9 cellular contexts compared by ENCODE assay signal in the genomic region with DNA sequence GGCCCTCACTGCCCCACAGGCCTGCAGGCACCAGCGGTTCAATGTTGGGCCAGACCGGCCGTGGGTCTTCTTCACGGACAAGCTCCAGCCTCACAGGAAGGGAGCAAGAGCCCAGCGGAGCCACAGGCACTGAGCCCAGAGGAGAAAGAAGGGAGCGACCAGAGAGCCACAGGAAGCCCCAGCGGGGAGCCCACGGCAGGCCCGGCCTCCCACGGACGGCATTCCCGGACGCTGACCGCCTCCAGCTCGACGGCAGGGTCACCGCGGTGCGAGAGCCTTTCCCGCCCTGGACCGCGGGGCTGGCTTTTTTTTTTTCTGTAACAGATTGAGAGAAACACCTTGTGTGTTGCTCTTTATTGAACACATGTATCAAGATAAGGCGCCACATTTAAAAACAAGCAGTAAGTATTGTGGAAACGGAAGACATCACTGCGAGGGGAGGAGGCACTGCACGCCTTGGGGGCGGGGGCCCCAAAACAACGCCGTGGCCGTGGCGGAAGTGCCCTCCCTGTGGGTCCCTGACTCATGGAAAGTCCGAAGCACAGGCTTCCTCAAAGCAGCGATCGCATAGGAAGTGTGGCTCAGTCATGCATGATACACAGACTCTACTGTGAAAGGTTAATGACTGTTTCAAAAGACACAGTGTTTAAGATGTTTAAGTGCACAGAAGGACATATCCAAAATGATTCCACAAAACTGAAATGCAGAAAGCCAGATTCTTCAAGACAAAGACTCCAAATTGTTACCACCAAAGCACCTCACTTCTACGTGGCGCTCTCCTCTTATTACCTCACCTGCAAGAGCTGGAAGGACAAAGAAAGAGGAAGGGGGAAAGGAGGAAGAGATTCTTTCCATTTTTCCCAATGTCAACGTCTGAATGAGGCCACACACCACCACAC. TPM values are rescaled to one million over a fixed set of nuclear protein-coding genes. Genes with fewer than 3 reads are reported as not detected.
A peak's percentile ranks its signal among the peaks of the same experiment; 100 is the strongest.
DNase-seq lines count a peak whose midpoint lies in the region; ATAC-seq lines count a peak whose summit lies in the region.
"Had no signal": no experiment of that assay in that cellular context is flagged by ENCODE, and none has a peak within 500 bp of the region (broad histone marks: within the 10 kb centered on the region; RNA-seq: fewer than 3 reads in every experiment).

No MANE protein-coding gene starts in this region.

- H3K4me1 Mint-ChIP-seq in activated naive CD4-positive, alpha-beta T cell treated with anti-CD3 and anti-CD28 coated beads, Interleukin-2, amount 50 U/mL, for 24 hours, result peaks cover 60% of the 10 kb centered on the region

- peaks cover 14% of the 10 kb centered on the region for H3K36me3 Mint-ChIP-seq in activated naive CD4-positive, alpha-beta T cell treated with anti-CD3 and anti-CD28 coated beads, Interleukin-2, amount 50 U/mL, for 24 hours

- H3K4me3 ChIP-seq in right cardiac atrium (ENCODE audit: low read length), result no peak overlapping the region

- peak overlapping the region; percentile 93 for H3K27ac Mint-ChIP-seq in activated naive CD4-positive, alpha-beta T cell treated with anti-CD3 and anti-CD28 coated beads, Interleukin-2, amount 50 U/mL, for 24 hours

- peaks cover 16% of the 10 kb centered on the region for H3K4me1 ChIP-seq in right cardiac atrium (ENCODE audit: control insufficient read depth, insufficient read depth, low read length)

- H3K4me3 Mint-ChIP-seq in activated naive CD4-positive, alpha-beta T cell treated with anti-CD3 and anti-CD28 coated beads, Interleukin-2, amount 50 U/mL, for 24 hours, result peak overlapping the region; percentile 98

- H3K27me3 ChIP-seq in right cardiac atrium (ENCODE audit: control insufficient read depth, insufficient read depth), result no peaks in the 10 kb centered on the region

- H3K9me3 Mint-ChIP-seq in activated naive CD4-positive, alpha-beta T cell treated with anti-CD3 and anti-CD28 coated beads, Interleukin-2, amount 50 U/mL, for 24 hours, result no peaks in the 10 kb centered on the region

- intact Hi-C loops in right cardiac atrium (cut with DNase I), result loop anchor here in 1 of 4 donors (10.0 kb wide), 1 partner anchor 64 kb away; no protein-coding TSS in a partner anchor

- DNase-seq in SKM-1 (lab: John Stamatoyannopoulos, UW; ENCODE audit: unreplicated experiment) (peak; percentile 93), right cardiac atrium (peak; percentile 85 to 93 (median 92)), NCI-H1694 (lab: John Stamatoyannopoulos, UW) (no peak), NCI-H1436 treated with DMSO at 0.1 percent for 48 hours (lab: John Stamatoyannopoulos, UW) (no peak)
- DNase-seq in stimulated activated CD4-positive, alpha-beta T cell treated with anti-CD3 and anti-CD28 coated beads, Interleukin-12 subunit alpha, Interleukin-12 subunit beta, amount 100 ng/mL, for 4 hours, result peak; percentile 84

- 30% methylated on average over 37 of the region's 37 CpGs for WGBS in right cardiac atrium

- peak overlapping the region; percentile 13 for H3K27ac ChIP-seq in right cardiac atrium (ENCODE audit: low read length)

- no peaks in the 10 kb centered on the region for H3K9me3 ChIP-seq in right cardiac atrium (ENCODE audit: control insufficient read depth, low read length)

- ATAC-seq in GM18870 (IDR thresholded peaks at IDR 0.05; ENCODE audit: unreplicated experiment), result peak; percentile 71
- ATAC-seq in HG03066 (IDR thresholded peaks at IDR 0.05; ENCODE audit: low read depth, unreplicated experiment), result peak; percentile 57
- peak; percentile 62 to 85 for ATAC-seq in right cardiac atrium

- no peaks in the 10 kb centered on the region for H3K27me3 Mint-ChIP-seq in activated naive CD4-positive, alpha-beta T cell treated with anti-CD3 and anti-CD28 coated beads, Interleukin-2, amount 50 U/mL, for 24 hours

RNA-seq across cellular contexts. Expression of a gene that starts 3.5 kb away (rescaled TPM):
- 10 to 100 TPM in 3 of 4 donors, 1 to 10 TPM in 1; 9.4 to 15.5 (median 11.8) TPM for total RNA-seq in right cardiac atrium
- 7.4 TPM for polyA plus RNA-seq in right cardiac atrium

RNA-seq across cellular contexts. Expression of a gene that starts 50.2 kb away (rescaled TPM):
- not detected for total RNA-seq in right cardiac atrium
- not detected for polyA plus RNA-seq in right cardiac atrium
- total RNA-seq: subcutaneous adipose tissue had no signal

Comparison
In these comparisons a context has a peak if more than half of its experiments do, and no peak if none do; other contexts are left out.
1. DNase-seq: peak in SKM-1 (single experiment), right cardiac atrium (3 of 3) and stimulated activated CD4-positive, alpha-beta T cell treated with anti-CD3 and anti-CD28 coated beads, Interleukin-12 subunit alpha, Interleukin-12 subunit beta, amount 100 ng/mL, for 4 hours (single experiment); none in NCI-H1694 (single experiment) and NCI-H1436 treated with DMSO at 0.1 percent for 48 hours (single experiment).
2. Peak in every context shown above with its lines, with median percentiles within 50 percentile points of each other: ATAC-seq.